23 cellular contexts compared by ENCODE assay signal in genomic region chr15:90262426-90262825, GRCh38. TPM values are rescaled to one million over a fixed set of nuclear protein-coding genes. Genes with fewer than 3 reads are reported as not detected.
DNase-seq lines count a peak whose midpoint lies in the region; ATAC-seq, FAIRE-seq and TF ChIP-seq lines count a peak whose summit lies in the region.
"Had no signal": no experiment of that assay in that cellular context is flagged by ENCODE, and none has a peak within 500 bp of the region (broad histone marks: within the 10 kb centered on the region; RNA-seq: fewer than 3 reads in every experiment).

No MANE protein-coding gene starts in this region.

- ATAC-seq in activated CD8-positive, alpha-beta T cell treated with anti-CD3 and anti-CD28 coated beads, Interleukin-2, amount 10 ng/mL, durations not matched to agents 7 days and 5 days = no peak
- ATAC-seq: left lung, right cardiac atrium had no signal

- no peaks in the 10 kb centered on the region for H3K9me1 ChIP-seq in keratinocyte (ENCODE audit: control insufficient read depth, extremely low read depth, insufficient read depth, low read length)

- peaks cover 8% of the 10 kb centered on the region for H3K36me3 Mint-ChIP-seq in activated CD8-positive, alpha-beta T cell treated with anti-CD3 and anti-CD28 coated beads, Interleukin-2, amount 10 ng/mL, durations not matched to agents 7 days and 5 days (ENCODE audit: low read depth)

- peaks cover under 1% of the 10 kb centered on the region for H3K36me3 ChIP-seq in adipocyte (ENCODE audit: control insufficient read depth, insufficient read depth, low read length, severe bottlenecking)
- H3K36me3 ChIP-seq in keratinocyte (ENCODE audit: control insufficient read depth in 2 of 2, extremely low read depth in 1 of 2, insufficient read depth in 2 of 2, low read length in 2 of 2) = peaks cover 0 to 7% of the 10 kb centered on the region in 2 experiments
- H3K36me3 ChIP-seq in small intestine (ENCODE audit: control insufficient read depth in 2 of 2, insufficient read depth in 2 of 2, low read length in 2 of 2) = no peaks in the 10 kb centered on the region
- no peaks in the 10 kb centered on the region for H3K36me3 ChIP-seq in uterus
- H3K36me3 ChIP-seq: adrenal gland, cardiac muscle cell, left lung had no signal

- CTCF ChIA-PET in activated CD8-positive, alpha-beta T cell treated with anti-CD3 and anti-CD28 coated beads, Interleukin-2, amount 10 ng/mL, durations not matched to agents 7 days and 5 days (lab: Charles Lee) = interaction anchor here (1.3 kb wide), 1 partner anchor 24 kb away, joined by 3 read pairs; no protein-coding TSS in a partner anchor

- dilution Hi-C loops in keratinocyte (cut with MboI; ENCODE audit: extremely low pct_ligation_motif_present, low sequenced_read_pairs) = no loop called here

- no peak for TF ChIP-seq POLR2A in uterus (IDR thresholded peaks at IDR 0.05)

- H3K27me3 Mint-ChIP-seq in activated CD8-positive, alpha-beta T cell treated with anti-CD3 and anti-CD28 coated beads, Interleukin-2, amount 10 ng/mL, durations not matched to agents 7 days and 5 days (ENCODE audit: low read depth) = no peaks in the 10 kb centered on the region
- H3K27me3 Mint-ChIP-seq: CD4-positive, alpha-beta memory T cell had no signal

- H3K9ac ChIP-seq in adipocyte (ENCODE audit: low read length) (peak overlapping the region; percentile 50), keratinocyte (ENCODE audit: control insufficient read depth, extremely low read depth, insufficient read depth, low read length) (peak overlapping the region; percentile 56)

- H3K27ac Mint-ChIP-seq in activated CD8-positive, alpha-beta T cell treated with anti-CD3 and anti-CD28 coated beads, Interleukin-2, amount 10 ng/mL, durations not matched to agents 7 days and 5 days = no peak overlapping the region
- H3K27ac Mint-ChIP-seq: activated T-helper 2 cell treated with anti-CD3 and anti-CD28 coated beads, Interferon-gamma antibody, Interleukin-2, Interleukin-4, amounts not matched to agents 10 μg/mL and 5 μg/mL and 100 μg/mL, durations not matched to agents 14 hours and 24 hours and 36 hours had no signal

- H3K9me3 Mint-ChIP-seq in activated CD8-positive, alpha-beta T cell treated with anti-CD3 and anti-CD28 coated beads, Interleukin-2, amount 10 ng/mL, durations not matched to agents 7 days and 5 days (ENCODE audit: insufficient read depth) = no peaks in the 10 kb centered on the region
- H3K9me3 Mint-ChIP-seq: activated T-helper 2 cell treated with anti-CD3 and anti-CD28 coated beads, Interferon-gamma antibody, Interleukin-2, Interleukin-4, amounts not matched to agents 10 μg/mL and 5 μg/mL and 100 μg/mL, durations not matched to agents 14 hours and 24 hours and 36 hours; CD4-positive, alpha-beta memory T cell had no signal

- H3K4me1 ChIP-seq in adipocyte (ENCODE audit: control insufficient read depth, insufficient read depth, low read length) = peaks cover 38% of the 10 kb centered on the region
- peaks cover 37% of the 10 kb centered on the region for H3K4me1 ChIP-seq in keratinocyte (ENCODE audit: control insufficient read depth, extremely low read depth, insufficient read depth, low read length)
- peaks cover 1 to 4% of the 10 kb centered on the region in 2 donors for H3K4me1 ChIP-seq in small intestine (ENCODE audit: control insufficient read depth in 2 of 2, insufficient read depth in 1 of 2, low read depth in 1 of 2, low read length in 1 of 2)
- H3K4me1 ChIP-seq in uterus = peaks cover 0 to 3% of the 10 kb centered on the region in 2 donors

- no peak overlapping the region for H3K4me3 Mint-ChIP-seq in activated CD8-positive, alpha-beta T cell treated with anti-CD3 and anti-CD28 coated beads, Interleukin-2, amount 10 ng/mL, durations not matched to agents 7 days and 5 days

- peaks cover 17% of the 10 kb centered on the region for H3K79me2 ChIP-seq in keratinocyte (ENCODE audit: control insufficient read depth, insufficient read depth, low read length)

- peak overlapping the region; percentile 97 for H2AFZ ChIP-seq in keratinocyte (ENCODE audit: control insufficient read depth, low read length)

- peaks cover 27% of the 10 kb centered on the region for H3K4me1 Mint-ChIP-seq in activated CD8-positive, alpha-beta T cell treated with anti-CD3 and anti-CD28 coated beads, Interleukin-2, amount 10 ng/mL, durations not matched to agents 7 days and 5 days (ENCODE audit: low read depth)

- FAIRE-seq in keratinocyte (lab: Jason Lieb, UNC) = no peak
- no peak for FAIRE-seq in small intestine (lab: Jason Lieb, UNC)
- FAIRE-seq: HTR-8/SVneo had no signal

- H3K27me3 ChIP-seq in adipocyte (replicated peaks; ENCODE audit: control insufficient read depth, insufficient read depth, low read length) (no peaks in the 10 kb centered on the region), keratinocyte (ENCODE audit: control insufficient read depth, extremely low read depth, insufficient read depth, low read length) (no peaks in the 10 kb centered on the region), small intestine (ENCODE audit: control insufficient read depth in 2 of 2, insufficient read depth in 2 of 2, low read length in 2 of 2) (no peaks in the 10 kb centered on the region), uterus (no peaks in the 10 kb centered on the region)
- H3K27me3 ChIP-seq: adrenal gland, cardiac muscle cell, dorsolateral prefrontal cortex, esophagus muscularis mucosa, left lung had no signal

- H3K9me3 ChIP-seq in adipocyte (ENCODE audit: control insufficient read depth, low read length) (no peaks in the 10 kb centered on the region), keratinocyte (ENCODE audit: control insufficient read depth, low read depth, low read length) (no peaks in the 10 kb centered on the region), small intestine (ENCODE audit: control insufficient read depth, low read depth) (no peaks in the 10 kb centered on the region), uterus (no peaks in the 10 kb centered on the region)
- H3K9me3 ChIP-seq: adrenal gland, esophagus muscularis mucosa, left lung, mucosa of descending colon had no signal

- H3K4me2 ChIP-seq in keratinocyte (ENCODE audit: control insufficient read depth, extremely low read depth, insufficient read depth, low read depth, low read length) = peak overlapping the region; percentile 73

- TF ChIP-seq CTCF in keratinocyte (optimal IDR thresholded peaks at IDR 0.05 in 1 of 3, IDR thresholded peaks at IDR 0.05 in 1 of 3, conservative IDR thresholded peaks at IDR 0.05 in 1 of 3; ENCODE audit: extremely low read depth in 1 of 3, insufficient read depth in 2 of 3, low read length in 3 of 3) (no peak), uterus (IDR thresholded peaks at IDR 0.05) (no peak)

- no peaks in the 10 kb centered on the region for H4K20me1 ChIP-seq in keratinocyte (ENCODE audit: control insufficient read depth, extremely low read depth, insufficient read depth, low read length)

- WGBS in small intestine, 3 donors = 49 to 78% (median 64%) methylated on average over 5 of the region's 5 CpGs

- peak; percentile 24 for DNase-seq in M059J (ENCODE audit: low read depth)
- DNase-seq in adipocyte (ENCODE audit: low read depth) = no peak
- DNase-seq in keratinocyte (ENCODE audit: low read depth, low spot score) = no peak
- peak; percentile 24 for DNase-seq in small intestine
- DNase-seq in effector CD8-positive, alpha-beta T cell (lab: John Stamatoyannopoulos, UW) = no peak
- no peak for DNase-seq in uterus
- DNase-seq in activated CD8-positive, alpha-beta T cell treated with anti-CD3 and anti-CD28 coated beads, Interleukin-2, amount 10 ng/mL, durations not matched to agents 7 days and 5 days = no peak
- DNase-seq: CD4-positive, alpha-beta memory T cell; DMS153; GDM1; head of caudate nucleus; left lung; NCI-H1417; NCI-H524; occipital lobe; right cardiac atrium had no signal

- H3K27ac ChIP-seq in keratinocyte (ENCODE audit: control insufficient read depth, insufficient read depth, low read length) (peak overlapping the region; percentile 73), small intestine (ENCODE audit: low read depth in 1 of 2, low read length in 1 of 2) (peak overlapping the region in 1 of 2 donors; percentile 12), uterus (no peak overlapping the region)
- H3K27ac ChIP-seq: adrenal gland, cardiac muscle cell, dorsolateral prefrontal cortex, esophagus muscularis mucosa, left lung had no signal

- intact Hi-C loops in uterus (cut with DNase I; ENCODE audit: low total_unique reads) = no loop called here

- H3K4me3 ChIP-seq in adipocyte (ENCODE audit: low read length) (peak overlapping the region; percentile 18), keratinocyte (ENCODE audit: control insufficient read depth in 2 of 3, extremely low read depth in 1 of 3, insufficient read depth in 2 of 3, low read depth in 1 of 3, low read length in 3 of 3) (no peak overlapping the region), small intestine (ENCODE audit: low read depth in 1 of 2, low read length in 2 of 2) (no peak overlapping the region), uterus (no peak overlapping the region)
- H3K4me3 ChIP-seq: adrenal gland, cardiac muscle cell, dorsolateral prefrontal cortex, esophagus muscularis mucosa, left lung, mucosa of descending colon had no signal

- POLR2A ChIA-PET in activated CD8-positive, alpha-beta T cell treated with anti-CD3 and anti-CD28 coated beads, Interleukin-2, amount 10 ng/mL, durations not matched to agents 7 days and 5 days (lab: Charles Lee) = interaction anchor here (0.5 to 2.6 kb wide), 2 partner anchors 29 to 266 kb away, joined by 3 to 18 read pairs; partner anchors contain the start of genes CIB1 and GDPGP1

RNA-seq across cellular contexts. Expression of gene NGRN, which starts 3.0 kb away (rescaled TPM):
- 101 and 125 TPM in 2 replicates for total RNA-seq in M059J (2014; rRNA removed; shearing (Covaris generic))
- polyA plus RNA-seq in keratinocyte (46.3 to 60.0 TPM (median 54.9 TPM) in 3 replicates), small intestine (10 to 100 TPM; 41.4 to 56.6 (median 43.2) TPM)
- polyA plus RNA-seq in keratinocyte (2011; ENCODE audit: low read depth) = 47.4 TPM
- polyA plus RNA-seq in keratinocyte (2011; cell fraction: cytosol; rRNA removed) = 61.7 and 79.7 TPM in 2 replicates
- polyA plus RNA-seq in keratinocyte (2011; cell fraction: nucleus; rRNA removed) = 34.7 and 36.9 TPM in 2 replicates
- 41.3 and 78.4 TPM in 2 replicates for polyA plus RNA-seq in keratinocyte (2012; ENCODE audit: low replicate concordance)
- 17.5 to 25.9 TPM (median 21.8 TPM) in 3 replicates for polyA minus RNA-seq in keratinocyte
- 26.7 TPM for polyA minus RNA-seq in keratinocyte (2011; cell fraction: cytosol; rRNA and poly(A)+ RNA removed)
- polyA minus RNA-seq in keratinocyte (2011; cell fraction: nucleus; rRNA and poly(A)+ RNA removed) = 9.2 and 12.5 TPM in 2 replicates
- 100 to 1,000 TPM in 1 of 4 donors, 10 to 100 TPM in 3; 35.6 to 119 (median 69.4) TPM for total RNA-seq in uterus
- 10 to 100 TPM; 29.7 to 29.8 TPM for total RNA-seq in activated CD8-positive, alpha-beta T cell treated with anti-CD3 and anti-CD28 coated beads, Interleukin-2, amount 10 ng/mL, durations not matched to agents 7 days and 5 days

RNA-seq across cellular contexts. Expression of gene TTLL13, which starts 13.1 kb away (rescaled TPM):
- 0.42 TPM in 1 of 2 replicates, not detected in the other for total RNA-seq in M059J (2014; rRNA removed; shearing (Covaris generic))
- 0.05 to 0.09 TPM (median 0.07 TPM) in 3 replicates for polyA plus RNA-seq in keratinocyte
- not detected for polyA plus RNA-seq in keratinocyte (2011; ENCODE audit: low read depth)
- 0.05 and 0.10 TPM in 2 replicates for polyA plus RNA-seq in keratinocyte (2011; cell fraction: cytosol; rRNA removed)
- 0.07 and 0.22 TPM in 2 replicates for polyA plus RNA-seq in keratinocyte (2011; cell fraction: nucleus; rRNA removed)
- polyA plus RNA-seq in keratinocyte (2012; ENCODE audit: low replicate concordance) = not detected in 2 replicates
- polyA minus RNA-seq in keratinocyte = 0.22 TPM in 1 of 3 replicates, not detected in the others
- polyA minus RNA-seq in keratinocyte (2011; cell fraction: cytosol; rRNA and poly(A)+ RNA removed) = not detected
- not detected in 2 replicates for polyA minus RNA-seq in keratinocyte (2011; cell fraction: nucleus; rRNA and poly(A)+ RNA removed)
- polyA plus RNA-seq in small intestine = under 1 TPM in 2 of 3 donors, not detected in 1; 0.07 to 0.45 TPM
- total RNA-seq in uterus = under 1 TPM in 1 of 4 donors, not detected in 3; 0.41 TPM
- 1 to 10 TPM in 1 of 2 experiments, not detected in 1; 1.3 TPM for total RNA-seq in activated CD8-positive, alpha-beta T cell treated with anti-CD3 and anti-CD28 coated beads, Interleukin-2, amount 10 ng/mL, durations not matched to agents 7 days and 5 days
- polyA plus RNA-seq: CD4-positive, alpha-beta memory T cell had no signal

RNA-seq across cellular contexts. Expression of gene GDPGP1, which starts 28.4 kb away (rescaled TPM):
- total RNA-seq in M059J (2014; rRNA removed; shearing (Covaris generic)) = 3.5 and 11.2 TPM in 2 replicates
- polyA plus RNA-seq in keratinocyte (0.92 to 2.7 TPM (median 1.0 TPM) in 3 replicates), small intestine (1 to 10 TPM; 4.9 to 7.5 (median 5.6) TPM)
- not detected for polyA plus RNA-seq in keratinocyte (2011; ENCODE audit: low read depth)
- 0.90 and 1.2 TPM in 2 replicates for polyA plus RNA-seq in keratinocyte (2011; cell fraction: cytosol; rRNA removed)
- polyA plus RNA-seq in keratinocyte (2011; cell fraction: nucleus; rRNA removed) = 3.4 TPM in 2 replicates
- 0.28 and 1.9 TPM in 2 replicates for polyA plus RNA-seq in keratinocyte (2012; ENCODE audit: low replicate concordance)
- 3.2 to 10.8 TPM (median 4.1 TPM) in 3 replicates for polyA minus RNA-seq in keratinocyte
- polyA minus RNA-seq in keratinocyte (2011; cell fraction: cytosol; rRNA and poly(A)+ RNA removed) = 3.8 TPM
- 4.0 and 4.6 TPM in 2 replicates for polyA minus RNA-seq in keratinocyte (2011; cell fraction: nucleus; rRNA and poly(A)+ RNA removed)
- 10 to 100 TPM in 1 of 4 donors, 1 to 10 TPM in 1, under 1 TPM in 2; under 0.01 to 15.0 (median 4.0) TPM for total RNA-seq in uterus
- 10 to 100 TPM; 10.0 to 12.1 TPM for total RNA-seq in activated CD8-positive, alpha-beta T cell treated with anti-CD3 and anti-CD28 coated beads, Interleukin-2, amount 10 ng/mL, durations not matched to agents 7 days and 5 days

RNA-seq across cellular contexts. Expression of gene CIB1, which starts 28.7 kb away (rescaled TPM):
- 45.1 and 51.4 TPM in 2 replicates for total RNA-seq in M059J (2014; rRNA removed; shearing (Covaris generic))
- polyA plus RNA-seq in keratinocyte (70.9 to 83.0 TPM (median 80.6 TPM) in 3 replicates), small intestine (100 to 1,000 TPM; 219 to 360 (median 356) TPM)
- 33.8 TPM for polyA plus RNA-seq in keratinocyte (2011; ENCODE audit: low read depth)
- polyA plus RNA-seq in keratinocyte (2011; cell fraction: cytosol; rRNA removed) = 51.8 and 74.3 TPM in 2 replicates
- 46.8 and 61.8 TPM in 2 replicates for polyA plus RNA-seq in keratinocyte (2011; cell fraction: nucleus; rRNA removed)
- polyA plus RNA-seq in keratinocyte (2012; ENCODE audit: low replicate concordance) = 54.8 and 97.3 TPM in 2 replicates
- 35.8 to 66.9 TPM (median 47.6 TPM) in 3 replicates for polyA minus RNA-seq in keratinocyte
- 38.2 TPM for polyA minus RNA-seq in keratinocyte (2011; cell fraction: cytosol; rRNA and poly(A)+ RNA removed)
- polyA minus RNA-seq in keratinocyte (2011; cell fraction: nucleus; rRNA and poly(A)+ RNA removed) = 8.5 and 8.9 TPM in 2 replicates
- total RNA-seq in uterus = 10 to 100 TPM in 3 of 4 donors, 1 to 10 TPM in 1; 9.5 to 80.7 (median 49.2) TPM
- 100 to 1,000 TPM in 1 of 2 experiments, 10 to 100 TPM in 1; 92.4 to 102 TPM for total RNA-seq in activated CD8-positive, alpha-beta T cell treated with anti-CD3 and anti-CD28 coated beads, Interleukin-2, amount 10 ng/mL, durations not matched to agents 7 days and 5 days

Comparison
In these comparisons a context has a peak if more than half of its experiments do, and no peak if none do; other contexts are left out.
1. DNase-seq: peak in M059J (single experiment) and small intestine (single experiment); none in adipocyte (single experiment), keratinocyte (single experiment), effector CD8-positive, alpha-beta T cell (single experiment), uterus (0 of 2) and activated CD8-positive, alpha-beta T cell treated with anti-CD3 and anti-CD28 coated beads, Interleukin-2, amount 10 ng/mL, durations not matched to agents 7 days and 5 days (single experiment).